ENCODE assay signal across 24 cellular contexts in the genomic region with DNA sequence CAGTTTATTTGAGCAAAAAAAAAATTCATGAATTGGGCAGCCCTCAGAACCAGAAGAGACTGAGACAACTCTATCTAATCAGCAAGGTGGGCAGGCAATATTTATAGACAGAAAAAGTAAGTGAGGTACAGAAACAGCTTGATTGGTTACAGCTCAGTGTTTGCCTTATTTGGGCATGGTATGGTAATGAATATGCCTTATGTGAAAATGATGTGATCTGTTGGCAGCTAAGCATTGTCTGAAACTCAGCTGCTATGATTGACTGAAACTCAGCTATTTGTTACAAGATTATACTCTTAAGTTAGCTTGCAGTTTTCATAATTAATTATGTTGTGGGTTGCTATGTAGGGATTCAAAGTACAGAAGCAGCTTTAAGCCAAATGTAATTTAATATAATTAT.
A peak's percentile ranks its signal among the peaks of the same experiment; 100 is the strongest.
DNase-seq lines count a peak whose midpoint lies in the region; ATAC-seq, FAIRE-seq and TF ChIP-seq lines count a peak whose summit lies in the region.
"Had no signal": no experiment of that assay in that cellular context is flagged by ENCODE, and none has a peak within 500 bp of the region (broad histone marks: within the 10 kb centered on the region; RNA-seq: fewer than 3 reads in every experiment).

No MANE protein-coding gene starts in this region.

- in situ Hi-C loops in GM12878 (cut with MboI), result no loop called here

- H3K36me3 ChIP-seq in GM12878 (ENCODE audit: control insufficient read depth in 2 of 2, insufficient read depth in 2 of 2, low read length in 1 of 2) (no peaks in the 10 kb centered on the region), heart right ventricle (no peaks in the 10 kb centered on the region)

- no peaks in the 10 kb centered on the region for H3K27me3 ChIP-seq in GM12878 (replicated peaks in 1 of 2; ENCODE audit: control insufficient read depth in 2 of 2, insufficient read depth in 2 of 2, low read length in 1 of 2)
- H3K27me3 ChIP-seq in heart right ventricle, result no peaks in the 10 kb centered on the region

- intact Hi-C loops in GM12878 (cut with micrococcal nuclease; ENCODE audit: unreplicated experiment) (no loop called here), heart right ventricle (cut with DNase I) (no loop called here)

- TF ChIP-seq CTCF in GM12878 (IDR thresholded peaks at IDR 0.05 in 2 of 3, conservative IDR thresholded peaks at IDR 0.05 in 1 of 3; ENCODE audit: control insufficient read depth in 2 of 3, extremely low read depth in 1 of 3, insufficient read depth in 1 of 3, low read depth in 3 of 3, low read length in 3 of 3), result no peak
- no peak for TF ChIP-seq CTCF in heart right ventricle (IDR thresholded peaks at IDR 0.05)

- H3K9ac ChIP-seq in GM12878 (ENCODE audit: control insufficient read depth, insufficient read depth, low read length), result no peak overlapping the region

- TF ChIP-seq RAD21 in GM12878 (IDR thresholded peaks at IDR 0.05; ENCODE audit: insufficient read depth, low read depth, low read length), result no peak

- no TSS peak for BruUV-seq in GM12878 (replicated peaks; lab: Mats Ljungman, UMichigan)

- POLR2A ChIA-PET in GM12878 (lab: Charles Lee), result no interaction called here

- no peak overlapping the region for H3K27ac ChIP-seq in GM12878 (ENCODE audit: control insufficient read depth, insufficient read depth)
- no peak overlapping the region for H3K27ac ChIP-seq in heart right ventricle
- H3K27ac ChIP-seq: coronary artery had no signal

- H3K4me2 ChIP-seq in GM12878 (ENCODE audit: control insufficient read depth, insufficient read depth), result no peak overlapping the region

- no peak for TF ChIP-seq EP300 in GM12878 (IDR thresholded peaks at IDR 0.05; ENCODE audit: borderline replicate concordance in 1 of 2, control insufficient read depth in 1 of 2, low read depth in 2 of 2, low read length in 2 of 2)

- H3K4me1 ChIP-seq in GM12878 (ENCODE audit: control insufficient read depth, insufficient read depth, low read length), result no peaks in the 10 kb centered on the region
- no peaks in the 10 kb centered on the region for H3K4me1 ChIP-seq in heart right ventricle

- SMC1A ChIA-PET in GM12878 (lab: Charles Lee; ENCODE audit: uncharacterized antibody, unreplicated experiment), result interaction anchor here (0.8 kb wide), 1 partner anchor 16 kb away, joined by 3 read pairs; no protein-coding TSS in a partner anchor

- H3K4me3 ChIP-seq in GM12878, result no peak overlapping the region
- no peak overlapping the region for H3K4me3 ChIP-seq in heart right ventricle
- H3K4me3 ChIP-seq: coronary artery had no signal

- RAD21 ChIA-PET in GM12878 (lab: Charles Lee; ENCODE audit: unreplicated experiment), result no interaction called here

- H2AFZ ChIP-seq in GM12878 (ENCODE audit: control insufficient read depth, low read depth, low read length), result no peak overlapping the region

- no peaks in the 10 kb centered on the region for H3K79me2 ChIP-seq in GM12878 (ENCODE audit: control insufficient read depth, insufficient read depth, low read length)

- DNase-seq in GM12878 (ENCODE audit: low read depth, low spot score) (no peak), heart right ventricle (no peak)
- DNase-seq: activated B cell treated with CpG ODN at 0.5 μM for 24 hours; activated CD4-positive, alpha-beta T cell treated with anti-CD3 and anti-CD28 coated beads, Interleukin-2, amount 50 U/mL, for 48 hours; activated gamma-delta T cell treated with Interleukin-2 at 50 U/mL for 16 hours; CD4-positive, CD25-positive, alpha-beta regulatory T cell; GF-D8; HCEC 1CT; mammary epithelial cell; NCI-H1694 treated with DMSO at 0.1 percent for 48 hours; NCI-H2227 treated with DMSO at 0.1 percent for 48 hours; NCI-H748 treated with DMSO at 0.1 percent for 48 hours; nucleus accumbens; stimulated activated CD4-positive, alpha-beta T cell treated with anti-CD3 and anti-CD28 coated beads, Interleukin-2, amount 100 ng/mL, for 48 hours; stimulated activated naive CD4-positive, alpha-beta T cell; T-helper 9 cell had no signal

- TF ChIP-seq POLR2A in GM12878 (IDR thresholded peaks at IDR 0.05; ENCODE audit: low read depth, low read length), result no peak

- H3K9me3 ChIP-seq in GM12878 (replicated peaks; ENCODE audit: control insufficient read depth, insufficient read depth, low read length) (no peaks in the 10 kb centered on the region), heart right ventricle (peaks cover 0 to 24% (median 4%) of the 10 kb centered on the region in 11 donors)

- FAIRE-seq in GM12878 (lab: Jason Lieb, UNC), result no peak
- FAIRE-seq: bronchial epithelial cell had no signal

- H4K20me1 ChIP-seq in GM12878 (ENCODE audit: control insufficient read depth, insufficient read depth), result no peaks in the 10 kb centered on the region

- ATAC-seq in GM18511 (IDR thresholded peaks at IDR 0.05; ENCODE audit: unreplicated experiment) (peak; percentile 46), GM19463 (IDR thresholded peaks at IDR 0.05; ENCODE audit: unreplicated experiment) (peak; percentile 67), HG03378 (IDR thresholded peaks at IDR 0.05; ENCODE audit: unreplicated experiment) (peak; percentile 55), GM12878 (peak; percentile 63), HG02588 (IDR thresholded peaks at IDR 0.05; ENCODE audit: unreplicated experiment) (no peak), HG02610 (IDR thresholded peaks at IDR 0.05; ENCODE audit: unreplicated experiment) (no peak), esophagus mucosa (no peak), heart right ventricle (no peak)

- CTCF ChIA-PET in GM12878 (lab: Yijun Ruan, JAX), result no interaction called here

TF ChIP-seq in GM12878, 131 proteins besides CTCF, POLR2A, EP300 and RAD21:
- TF ChIP-seq SRF (IDR thresholded peaks at IDR 0.05; ENCODE audit: low read depth in 2 of 2, low read length in 2 of 2) (peak; percentile 61 to 82), NR2C1 (IDR thresholded peaks at IDR 0.05) (no peak), PKNOX1 (IDR thresholded peaks at IDR 0.05) (no peak)
- TF ChIP-seq, protein P1, sequence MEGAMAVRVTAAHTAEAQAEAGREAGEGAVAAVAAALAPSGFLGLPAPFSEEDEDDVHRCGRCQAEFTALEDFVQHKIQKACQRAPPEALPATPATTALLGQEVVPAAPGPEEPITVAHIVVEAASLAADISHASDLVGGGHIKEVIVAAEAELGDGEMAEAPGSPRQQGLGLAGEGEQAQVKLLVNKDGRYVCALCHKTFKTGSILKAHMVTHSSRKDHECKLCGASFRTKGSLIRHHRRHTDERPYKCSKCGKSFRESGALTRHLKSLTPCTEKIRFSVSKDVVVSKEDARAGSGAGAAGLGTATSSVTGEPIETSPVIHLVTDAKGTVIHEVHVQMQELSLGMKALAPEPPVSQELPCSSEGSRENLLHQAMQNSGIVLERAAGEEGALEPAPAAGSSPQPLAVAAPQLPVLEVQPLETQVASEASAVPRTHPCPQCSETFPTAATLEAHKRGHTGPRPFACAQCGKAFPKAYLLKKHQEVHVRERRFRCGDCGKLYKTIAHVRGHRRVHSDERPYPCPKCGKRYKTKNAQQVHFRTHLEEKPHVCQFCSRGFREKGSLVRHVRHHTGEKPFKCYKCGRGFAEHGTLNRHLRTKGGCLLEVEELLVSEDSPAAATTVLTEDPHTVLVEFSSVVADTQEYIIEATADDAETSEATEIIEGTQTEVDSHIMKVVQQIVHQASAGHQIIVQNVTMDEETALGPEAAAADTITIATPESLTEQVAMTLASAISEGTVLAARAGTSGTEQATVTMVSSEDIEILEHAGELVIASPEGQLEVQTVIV (IDR thresholded peaks at IDR 0.05; ENCODE audit: borderline replicate concordance, partially characterized antibody), result no peak
- TF ChIP-seq, protein P2, sequence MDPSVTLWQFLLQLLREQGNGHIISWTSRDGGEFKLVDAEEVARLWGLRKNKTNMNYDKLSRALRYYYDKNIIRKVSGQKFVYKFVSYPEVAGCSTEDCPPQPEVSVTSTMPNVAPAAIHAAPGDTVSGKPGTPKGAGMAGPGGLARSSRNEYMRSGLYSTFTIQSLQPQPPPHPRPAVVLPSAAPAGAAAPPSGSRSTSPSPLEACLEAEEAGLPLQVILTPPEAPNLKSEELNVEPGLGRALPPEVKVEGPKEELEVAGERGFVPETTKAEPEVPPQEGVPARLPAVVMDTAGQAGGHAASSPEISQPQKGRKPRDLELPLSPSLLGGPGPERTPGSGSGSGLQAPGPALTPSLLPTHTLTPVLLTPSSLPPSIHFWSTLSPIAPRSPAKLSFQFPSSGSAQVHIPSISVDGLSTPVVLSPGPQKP (IDR thresholded peaks at IDR 0.05; ENCODE audit: low read depth, low read length), result no peak

Comparison
In these comparisons a context has a peak if more than half of its experiments do, and no peak if none do; other contexts are left out.
1. ATAC-seq: peak in GM18511 (single experiment), GM19463 (single experiment), HG03378 (single experiment) and GM12878 (single experiment); none in HG02588 (single experiment), HG02610 (single experiment), esophagus mucosa (single experiment) and heart right ventricle (0 of 8).